15 cellular contexts compared by ENCODE assay signal in genomic region chr10:71946700-71947099, GRCh38.
"Had no signal": no experiment of that assay in that cellular context is flagged by ENCODE, and none has a peak within 500 bp of the region (broad histone marks: within the 10 kb centered on the region; RNA-seq: fewer than 3 reads in every experiment).

No MANE protein-coding gene starts in this region.

- H3K4me1 ChIP-seq: heart left ventricle had no signal

- H3K27ac ChIP-seq: dorsolateral prefrontal cortex, heart left ventricle, thoracic aorta had no signal

- H3K27me3 ChIP-seq: heart left ventricle had no signal

- DNase-seq: cortex of kidney; dorsolateral prefrontal cortex; effector CD8-positive, alpha-beta T cell; foreskin melanocyte; heart left ventricle; kidney glomerular epithelial cell; mammary epithelial cell; naive B cell; posterior cingulate gyrus; right cardiac atrium; stimulated activated CD4-positive, alpha-beta T cell treated with anti-CD3 and anti-CD28 coated beads, Interleukin-2, amount 100 ng/mL, for 48 hours; stimulated activated naive CD4-positive, alpha-beta T cell treated with Interleukin-2 at 50 U/mL for 16 hours; trophoblast cell had no signal

- H3K4me2 ChIP-seq: smooth muscle cell had no signal

- H3K36me3 ChIP-seq: heart left ventricle, thoracic aorta had no signal

- H3K4me3 ChIP-seq: dorsolateral prefrontal cortex, heart left ventricle, smooth muscle cell, thoracic aorta had no signal

- ATAC-seq: heart left ventricle, right cardiac atrium had no signal
